ENCODE assay signal across 36 cellular contexts in genomic region chr9:99614341-99614740, GRCh38.
"Had no signal": no experiment of that assay in that cellular context is flagged by ENCODE, and none has a peak within 500 bp of the region (broad histone marks: within the 10 kb centered on the region; RNA-seq: fewer than 3 reads in every experiment).

No MANE protein-coding gene starts in this region.

- H3K27me3 ChIP-seq: MG63 had no signal

- H3K9ac ChIP-seq: KMS-11 had no signal

- DNase-seq: Karpas-422, Kasumi-1, MG63, MM.1S, MV-4-11, NCI-H1048, NCI-H1092, NCI-H1092 treated with DMSO at 0.1 percent for 48 hours, NCI-H1105, NCI-H1105 treated with DMSO at 0.1 percent for 48 hours, NCI-H1417, NCI-H1417 treated with DMSO at 0.1 percent for 48 hours, NCI-H1436, NCI-H1436 treated with DMSO at 0.1 percent for 48 hours, NCI-H146, NCI-H1694, NCI-H1694 treated with DMSO at 0.1 percent for 48 hours, NCI-H187, NCI-H187 treated with DMSO at 0.1 percent for 48 hours, NCI-H1930, NCI-H2029, NCI-H2029 treated with DMSO at 0.1 percent for 48 hours, NCI-H2081, NCI-H2081 treated with DMSO at 0.1 percent for 48 hours, NCI-H2107, NCI-H2171, NCI-H2171 treated with DMSO at 0.1 percent for 48 hours, NCI-H2227 treated with DMSO at 0.1 percent for 48 hours, NCI-H226, NCI-H345, NCI-H446, NCI-H446 treated with DMSO at 0.1 percent for 48 hours, NCI-H510A, NCI-H510A treated with DMSO at 0.1 percent for 48 hours, NCI-H524 had no signal

- H3K4me2 ChIP-seq: KMS-11 had no signal

- H3K36me3 ChIP-seq: MG63 had no signal

- H3K9me3 ChIP-seq: MG63 had no signal

- H3K27ac ChIP-seq: KMS-11 had no signal

- H3K4me3 ChIP-seq: MG63 had no signal
